Comparison of ENCODE assay signal across 26 cellular contexts in the genomic region with DNA sequence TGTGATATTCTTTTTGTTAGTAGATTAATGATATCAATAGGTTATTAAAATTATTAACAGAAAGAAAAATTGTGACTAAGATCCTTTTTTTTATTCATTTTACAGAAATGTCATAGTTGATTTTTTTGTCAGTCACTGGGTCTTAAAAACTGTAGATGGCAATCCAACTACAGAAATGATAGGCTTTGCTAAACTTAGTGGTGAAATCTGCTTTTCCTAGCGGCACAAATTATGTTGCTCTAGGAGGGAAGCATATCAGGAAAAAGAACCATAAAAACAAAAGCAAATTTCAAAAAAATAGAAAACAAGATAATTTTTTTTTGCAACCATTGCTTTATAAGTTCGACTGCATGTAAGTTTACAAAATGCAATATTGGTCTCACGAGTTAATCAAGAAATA.
"Had no signal": no experiment of that assay in that cellular context is flagged by ENCODE, and none has a peak within 500 bp of the region (broad histone marks: within the 10 kb centered on the region; RNA-seq: fewer than 3 reads in every experiment).

No MANE protein-coding gene starts in this region.

- ATAC-seq: activated CD4-positive, alpha-beta T cell treated with anti-CD3 and anti-CD28 coated beads for 36 hours; body of pancreas; gastroesophageal sphincter; left ventricle myocardium superior; naive thymus-derived CD8-positive, alpha-beta T cell; stimulated activated memory B cell treated with anti-CD40 and anti-IgM and Interleukin-4, amounts not matched to agents 10 μg/mL and 1 μg/mL and 100 μg/mL, for 72 hours; stimulated activated naive CD8-positive, alpha-beta T cell treated with anti-CD3 and anti-CD28 coated beads, Interleukin-15, amount 100 ng/mL, for 72 hours had no signal

- H3K36me3 ChIP-seq: gastroesophageal sphincter, ovary, sigmoid colon, thyroid gland had no signal

- H3K36me3 Mint-ChIP-seq: activated naive CD8-positive, alpha-beta T cell; naive thymus-derived CD8-positive, alpha-beta T cell; stimulated activated memory B cell treated with anti-CD40 and anti-IgM and Interleukin-4, amounts not matched to agents 10 μg/mL and 1 μg/mL and 100 μg/mL, for 72 hours had no signal

- H3K27me3 Mint-ChIP-seq: activated CD4-positive, alpha-beta T cell treated with anti-CD3 and anti-CD28 coated beads for 36 hours; activated naive CD8-positive, alpha-beta T cell; naive thymus-derived CD8-positive, alpha-beta T cell; progenitor cell of endocrine pancreas; stimulated activated memory B cell treated with anti-CD40 and anti-IgM and Interleukin-4, amounts not matched to agents 10 μg/mL and 1 μg/mL and 100 μg/mL, for 72 hours; stimulated activated naive CD8-positive, alpha-beta T cell treated with anti-CD3 and anti-CD28 coated beads, Interleukin-15, amount 100 ng/mL, for 72 hours had no signal

- H3K27ac ChIP-seq: body of pancreas, gastroesophageal sphincter, ovary, sigmoid colon, thyroid gland had no signal

- H3K27me3 ChIP-seq: body of pancreas, gastroesophageal sphincter, ovary, sigmoid colon, thyroid gland had no signal

- H3K27ac Mint-ChIP-seq: activated CD4-positive, alpha-beta T cell treated with anti-CD3 and anti-CD28 coated beads for 36 hours; activated naive CD8-positive, alpha-beta T cell; naive thymus-derived CD8-positive, alpha-beta T cell; progenitor cell of endocrine pancreas; stimulated activated memory B cell treated with anti-CD40 and anti-IgM and Interleukin-4, amounts not matched to agents 10 μg/mL and 1 μg/mL and 100 μg/mL, for 72 hours; stimulated activated naive CD8-positive, alpha-beta T cell treated with anti-CD3 and anti-CD28 coated beads, Interleukin-15, amount 100 ng/mL, for 72 hours had no signal

- H3K4me1 Mint-ChIP-seq: activated CD4-positive, alpha-beta T cell treated with anti-CD3 and anti-CD28 coated beads for 36 hours; naive thymus-derived CD8-positive, alpha-beta T cell; stimulated activated memory B cell treated with anti-CD40 and anti-IgM and Interleukin-4, amounts not matched to agents 10 μg/mL and 1 μg/mL and 100 μg/mL, for 72 hours; stimulated activated naive CD8-positive, alpha-beta T cell treated with anti-CD3 and anti-CD28 coated beads, Interleukin-15, amount 100 ng/mL, for 72 hours had no signal

- H3K4me1 ChIP-seq: body of pancreas, sigmoid colon, thyroid gland had no signal

- H3K4me3 ChIP-seq: body of pancreas, gastroesophageal sphincter, ovary, sigmoid colon, thyroid gland had no signal

- H3K9me3 ChIP-seq: body of pancreas, gastroesophageal sphincter, ovary, sigmoid colon, thyroid gland had no signal

- DNase-seq: activated CD4-positive, alpha-beta T cell treated with anti-CD3 and anti-CD28 coated beads for 36 hours; activated CD4-positive, alpha-beta T cell treated with anti-CD3 and anti-CD28 coated beads, Interleukin-2, amount 50 U/mL, for 4 hours; activated CD4-positive, CD25-positive, alpha-beta regulatory T cell; activated effector memory CD4-positive, alpha-beta T cell treated with Interleukin-2 at 50 U/mL for 16 hours; activated naive CD4-positive, alpha-beta T cell treated with Interleukin-2 at 50 U/mL for 16 hours; aorta; body of pancreas; dermis blood vessel endothelial cell; effector CD8-positive, alpha-beta T cell; erythroblast; head of caudate nucleus; left ventricle myocardium superior; mammary epithelial cell; naive thymus-derived CD8-positive, alpha-beta T cell; ovary; sigmoid colon; small intestine; stimulated activated CD4-positive, alpha-beta T cell treated with anti-CD3 and anti-CD28 coated beads, Interleukin-4, amount 100 ng/mL, for 24 hours; stimulated activated CD8-positive, alpha-beta memory T cell treated with anti-CD3 and anti-CD28 coated beads, Interleukin-4, amount 100 ng/mL, for 48 hours; stimulated activated naive CD8-positive, alpha-beta T cell treated with anti-CD3 and anti-CD28 coated beads, Interleukin-15, amount 100 ng/mL, for 72 hours; substantia nigra; thyroid gland had no signal

- H3K4me3 Mint-ChIP-seq: activated CD4-positive, alpha-beta T cell treated with anti-CD3 and anti-CD28 coated beads for 36 hours; activated naive CD8-positive, alpha-beta T cell; naive thymus-derived CD8-positive, alpha-beta T cell; stimulated activated memory B cell treated with anti-CD40 and anti-IgM and Interleukin-4, amounts not matched to agents 10 μg/mL and 1 μg/mL and 100 μg/mL, for 72 hours; stimulated activated naive CD8-positive, alpha-beta T cell treated with anti-CD3 and anti-CD28 coated beads, Interleukin-15, amount 100 ng/mL, for 72 hours had no signal
